Comparison of ENCODE assay signal across 9 cellular contexts in the genomic region with DNA sequence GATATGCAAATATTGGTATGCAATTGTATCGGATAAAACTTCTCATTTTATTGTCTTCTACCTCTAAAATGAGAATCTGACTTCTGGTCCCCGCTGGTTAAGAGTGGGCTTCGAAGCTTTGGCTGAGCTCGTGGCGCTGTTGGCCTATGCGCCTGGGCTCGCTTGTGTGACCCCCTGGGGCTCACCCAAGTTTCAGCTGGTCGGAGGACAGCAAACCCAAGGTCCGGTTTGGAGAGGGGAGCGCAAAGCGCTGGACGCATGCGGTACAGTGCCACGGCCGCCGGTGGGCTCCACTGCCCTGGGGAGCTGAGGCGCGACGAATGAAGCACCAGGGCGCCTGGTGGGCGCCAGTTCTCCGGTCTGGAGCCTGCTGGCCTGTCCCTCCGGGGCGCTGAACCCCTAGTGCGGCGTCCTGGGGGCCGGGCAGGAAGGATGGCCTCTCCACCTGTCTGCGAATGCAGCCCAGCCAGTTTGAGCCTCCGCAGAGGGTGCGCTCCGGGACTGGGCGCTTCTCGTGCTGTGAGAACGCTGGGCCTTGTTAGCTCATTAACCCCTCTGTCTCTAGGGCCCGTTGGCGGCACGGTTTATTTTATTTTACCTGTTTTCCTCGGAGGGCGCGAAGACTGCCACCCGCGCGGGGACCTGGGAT.
DNase-seq lines count a peak whose midpoint lies in the region; ATAC-seq and TF ChIP-seq lines count a peak whose summit lies in the region.
"Had no signal": no experiment of that assay in that cellular context is flagged by ENCODE, and none has a peak within 500 bp of the region (broad histone marks: within the 10 kb centered on the region; RNA-seq: fewer than 3 reads in every experiment).

No MANE protein-coding gene starts in this region.

- TF ChIP-seq CTCF in brain microvascular endothelial cell (IDR thresholded peaks at IDR 0.05; ENCODE audit: low read depth, low read length, missing control alignments), result peak; percentile 27

- in situ Hi-C loops in brain microvascular endothelial cell (cut with HindIII; ENCODE audit: low pct_ligation_motif_present, low sequenced_read_pairs), result loop anchor here (25.0 kb wide), 1 partner anchor 1392 kb away; no protein-coding TSS in a partner anchor

- peaks cover 5% of the 10 kb centered on the region for H3K4me1 ChIP-seq in rectal smooth muscle tissue (ENCODE audit: control insufficient read depth, insufficient read depth, low read length)

- H3K4me3 ChIP-seq in brain microvascular endothelial cell (ENCODE audit: low read depth, low read length), result peak overlapping the region; percentile 12
- H3K4me3 ChIP-seq in iPS-11a (ENCODE audit: low read depth, low read length), result peak overlapping the region; percentile 15
- peak overlapping the region; percentile 70 for H3K4me3 ChIP-seq in rectal smooth muscle tissue (ENCODE audit: low read length)

- H3K27ac ChIP-seq in brain microvascular endothelial cell (no peak overlapping the region), rectal smooth muscle tissue (ENCODE audit: low read depth, low read length) (peak overlapping the region; percentile 98)

- H3K36me3 ChIP-seq in brain microvascular endothelial cell (replicated peaks), result no peaks in the 10 kb centered on the region
- H3K36me3 ChIP-seq in rectal smooth muscle tissue (ENCODE audit: control insufficient read depth, insufficient read depth, low read length), result peaks cover 7% of the 10 kb centered on the region

- H3K27me3 ChIP-seq in brain microvascular endothelial cell (replicated peaks) (peaks cover 66% of the 10 kb centered on the region), rectal smooth muscle tissue (ENCODE audit: control insufficient read depth, insufficient read depth, low read length) (peaks cover 2% of the 10 kb centered on the region)

- DNase-seq in EL (peak; percentile 66), brain microvascular endothelial cell (no peak), COR-L47 (lab: John Stamatoyannopoulos, UW) (no peak), NCI-H2107 treated with DMSO at 0.1 percent for 48 hours (lab: John Stamatoyannopoulos, UW; ENCODE audit: unreplicated experiment) (no peak)
- DNase-seq: activated CD8-positive, alpha-beta T cell treated with anti-CD3 and anti-CD28 coated beads, Interleukin-2, amount 10 ng/mL, durations not matched to agents 7 days and 5 days had no signal

- peak overlapping the region; percentile 73 for H3K9ac ChIP-seq in rectal smooth muscle tissue (ENCODE audit: low read length)

- ATAC-seq in HG03469 (IDR thresholded peaks at IDR 0.05; ENCODE audit: unreplicated experiment), result no peak
- no peak for ATAC-seq in GM19035 (IDR thresholded peaks at IDR 0.05; ENCODE audit: unreplicated experiment)
- ATAC-seq: activated CD8-positive, alpha-beta T cell treated with anti-CD3 and anti-CD28 coated beads, Interleukin-2, amount 10 ng/mL, durations not matched to agents 7 days and 5 days had no signal

Comparison
In these comparisons a context has a peak if more than half of its experiments do, and no peak if none do; other contexts are left out.
1. H3K4me3 ChIP-seq: peak in every context shown above with its lines; median percentile 70 in rectal smooth muscle tissue; 15 in iPS-11a; 12 in brain microvascular endothelial cell.